In genomic region chr5:139273322-139273571, GRCh38 we compare ENCODE assay signal across 8 cellular contexts. TPM values are rescaled to one million over a fixed set of nuclear protein-coding genes. Genes with fewer than 3 reads are reported as not detected.
DNase-seq lines count a peak whose midpoint lies in the region; ATAC-seq and TF ChIP-seq lines count a peak whose summit lies in the region.

No MANE protein-coding gene starts in this region.

- H3K9me3 Mint-ChIP-seq in T-helper 1 cell treated with Interleukin-12 subunit alpha and Interleukin-12 subunit beta and Interleukin-4 antibody, amounts not matched to agents 30 μg/mL and 1 μg/mL, for 36 hours = no peaks in the 10 kb centered on the region

- ATAC-seq in GM21447 (IDR thresholded peaks at IDR 0.05; ENCODE audit: unreplicated experiment) = no peak

- H3K9me3 ChIP-seq in left ventricle myocardium inferior (replicated peaks) = no peaks in the 10 kb centered on the region

- peak overlapping the region; percentile 79 for H3K27ac Mint-ChIP-seq in T-helper 1 cell treated with Interleukin-12 subunit alpha and Interleukin-12 subunit beta and Interleukin-4 antibody, amounts not matched to agents 30 μg/mL and 1 μg/mL, for 36 hours

- H3K36me3 ChIP-seq in left ventricle myocardium inferior = peaks cover 7% of the 10 kb centered on the region

- peak overlapping the region; percentile 83 for H3K4me3 Mint-ChIP-seq in T-helper 1 cell treated with Interleukin-12 subunit alpha and Interleukin-12 subunit beta and Interleukin-4 antibody, amounts not matched to agents 30 μg/mL and 1 μg/mL, for 36 hours

- peaks cover 80% of the 10 kb centered on the region for H3K4me1 ChIP-seq in left ventricle myocardium inferior

- H3K27me3 ChIP-seq in left ventricle myocardium inferior (ENCODE audit: low read depth) = no peaks in the 10 kb centered on the region

- peaks cover 39% of the 10 kb centered on the region for H3K4me1 Mint-ChIP-seq in T-helper 1 cell treated with Interleukin-12 subunit alpha and Interleukin-12 subunit beta and Interleukin-4 antibody, amounts not matched to agents 30 μg/mL and 1 μg/mL, for 36 hours (ENCODE audit: low read depth)

- no peaks in the 10 kb centered on the region for H3K27me3 Mint-ChIP-seq in T-helper 1 cell treated with Interleukin-12 subunit alpha and Interleukin-12 subunit beta and Interleukin-4 antibody, amounts not matched to agents 30 μg/mL and 1 μg/mL, for 36 hours (ENCODE audit: low read depth)

- H3K27ac ChIP-seq in VCaP = peak overlapping the region; percentile 88
- H3K27ac ChIP-seq in left ventricle myocardium inferior (replicated peaks) = peak overlapping the region; percentile 89
- peak overlapping the region in 18 of 21 experiments; percentile 21 to 88 (median 80) for H3K27ac ChIP-seq in skin epidermis

- no peak for DNase-seq in T-helper 1 cell
- no peak for DNase-seq in left ventricle myocardium inferior
- no peak for DNase-seq in activated effector memory CD4-positive, alpha-beta T cell treated with Interleukin-2 at 50 U/mL for 16 hours
- no peak for DNase-seq in ureter (ENCODE audit: low spot score)

- H3K4me3 ChIP-seq in left ventricle myocardium inferior = peak overlapping the region; percentile 68
- peak overlapping the region; percentile 32 to 50 (median 43) for H3K4me3 ChIP-seq in skin epidermis

- H3K36me3 Mint-ChIP-seq in T-helper 1 cell treated with Interleukin-12 subunit alpha and Interleukin-12 subunit beta and Interleukin-4 antibody, amounts not matched to agents 30 μg/mL and 1 μg/mL, for 36 hours (ENCODE audit: low read depth) = peaks cover 7% of the 10 kb centered on the region

- TF ChIP-seq CTCF in VCaP (conservative IDR thresholded peaks at IDR 0.05) = no peak
- TF ChIP-seq CTCF in left ventricle myocardium inferior (IDR thresholded peaks at IDR 0.05; ENCODE audit: borderline replicate concordance) = no peak

- intact Hi-C loops in left ventricle myocardium inferior (cut with micrococcal nuclease) = no loop called here

RNA-seq across cellular contexts. Expression of gene MATR3, which starts 20.3 kb away (rescaled TPM):
- total RNA-seq in left ventricle myocardium inferior = 121 TPM
- total RNA-seq in ureter = 259 TPM
